ENCODE assay signal across 24 cellular contexts in genomic region chr5:54909126-54909525, GRCh38.
"Had no signal": no experiment of that assay in that cellular context is flagged by ENCODE, and none has a peak within 500 bp of the region (broad histone marks: within the 10 kb centered on the region; RNA-seq: fewer than 3 reads in every experiment).

No MANE protein-coding gene starts in this region.

- H3K27ac Mint-ChIP-seq: activated naive CD8-positive, alpha-beta T cell; activated T-cell treated with anti-CD3 and anti-CD28 coated beads, Interleukin-2, amount 50 U/mL, for 24 hours; activated T-helper 2 cell treated with anti-CD3 and anti-CD28 coated beads, Interferon-gamma antibody, Interleukin-2, Interleukin-4, amounts not matched to agents 10 μg/mL and 5 μg/mL and 100 μg/mL, durations not matched to agents 14 hours and 24 hours and 36 hours; stimulated activated naive CD8-positive, alpha-beta T cell treated with anti-CD3 and anti-CD28 coated beads, Interleukin-15, Interleukin-2, amounts not matched to agents 100 ng/mL and 50 ng/mL, for 24 hours; WTC11 had no signal

- H3K4me1 ChIP-seq: adrenal gland, colonic mucosa, gastrocnemius medialis, parathyroid adenoma had no signal

- H2AFZ ChIP-seq: parathyroid adenoma had no signal

- H3K36me3 ChIP-seq: adrenal gland, ascending aorta, brain microvascular endothelial cell, colonic mucosa, gastrocnemius medialis, tibial artery had no signal

- H3K4me3 Mint-ChIP-seq: activated naive CD8-positive, alpha-beta T cell; activated T-cell treated with anti-CD3 and anti-CD28 coated beads, Interleukin-2, amount 50 U/mL, for 24 hours; nephron; stimulated activated naive CD8-positive, alpha-beta T cell treated with anti-CD3 and anti-CD28 coated beads, Interleukin-15, Interleukin-2, amounts not matched to agents 100 ng/mL and 50 ng/mL, for 24 hours; WTC11 had no signal

- DNase-seq: activated CD8-positive, alpha-beta memory T cell treated with anti-CD3 and anti-CD28 coated beads for 24 hours; activated CD8-positive, alpha-beta memory T cell treated with anti-CD3 and anti-CD28 coated beads, Interleukin-2, amount 50 U/mL, for 4 hours; activated naive CD4-positive, alpha-beta T cell; activated T-cell treated with anti-CD3 and anti-CD28 coated beads, Interleukin-2, amount 50 U/mL, for 24 hours; adrenal gland; brain microvascular endothelial cell; caudate nucleus; colonic mucosa; gastrocnemius medialis; hippocampal formation; left ventricle myocardium superior; right cardiac atrium; stimulated activated CD4-positive, alpha-beta T cell treated with anti-CD3 and anti-CD28 coated beads, Interleukin-12 subunit alpha, Interleukin-12 subunit beta, amount 100 ng/mL, for 4 hours; stimulated activated CD4-positive, alpha-beta T cell treated with anti-CD3 and anti-CD28 coated beads, Interleukin-1b, Interleukin-23, amount 100 ng/mL, for 48 hours; substantia nigra; T-helper 9 cell; tibial artery had no signal

- ATAC-seq: gastrocnemius medialis, left ventricle myocardium superior, right cardiac atrium, WTC11 had no signal

- H3K27ac ChIP-seq: adrenal gland, ascending aorta, colonic mucosa, gastrocnemius medialis, parathyroid adenoma, tibial artery had no signal

- H3K27me3 ChIP-seq: adrenal gland, ascending aorta, brain microvascular endothelial cell, colonic mucosa, gastrocnemius medialis, tibial artery had no signal

- H3K36me3 Mint-ChIP-seq: WTC11 had no signal

- H3K9ac ChIP-seq: parathyroid adenoma had no signal

- H3K9me3 Mint-ChIP-seq: activated T-cell treated with anti-CD3 and anti-CD28 coated beads, Interleukin-2, amount 50 U/mL, for 24 hours; activated T-helper 2 cell treated with anti-CD3 and anti-CD28 coated beads, Interferon-gamma antibody, Interleukin-2, Interleukin-4, amounts not matched to agents 10 μg/mL and 5 μg/mL and 100 μg/mL, durations not matched to agents 14 hours and 24 hours and 36 hours; nephron; stimulated activated naive CD8-positive, alpha-beta T cell treated with anti-CD3 and anti-CD28 coated beads, Interleukin-15, Interleukin-2, amounts not matched to agents 100 ng/mL and 50 ng/mL, for 24 hours; WTC11 had no signal

- H3K9me3 ChIP-seq: adrenal gland, ascending aorta, colonic mucosa, gastrocnemius medialis, tibial artery had no signal

- H3K4me3 ChIP-seq: adrenal gland, ascending aorta, colonic mucosa, gastrocnemius medialis, tibial artery had no signal
